In the genomic region with DNA sequence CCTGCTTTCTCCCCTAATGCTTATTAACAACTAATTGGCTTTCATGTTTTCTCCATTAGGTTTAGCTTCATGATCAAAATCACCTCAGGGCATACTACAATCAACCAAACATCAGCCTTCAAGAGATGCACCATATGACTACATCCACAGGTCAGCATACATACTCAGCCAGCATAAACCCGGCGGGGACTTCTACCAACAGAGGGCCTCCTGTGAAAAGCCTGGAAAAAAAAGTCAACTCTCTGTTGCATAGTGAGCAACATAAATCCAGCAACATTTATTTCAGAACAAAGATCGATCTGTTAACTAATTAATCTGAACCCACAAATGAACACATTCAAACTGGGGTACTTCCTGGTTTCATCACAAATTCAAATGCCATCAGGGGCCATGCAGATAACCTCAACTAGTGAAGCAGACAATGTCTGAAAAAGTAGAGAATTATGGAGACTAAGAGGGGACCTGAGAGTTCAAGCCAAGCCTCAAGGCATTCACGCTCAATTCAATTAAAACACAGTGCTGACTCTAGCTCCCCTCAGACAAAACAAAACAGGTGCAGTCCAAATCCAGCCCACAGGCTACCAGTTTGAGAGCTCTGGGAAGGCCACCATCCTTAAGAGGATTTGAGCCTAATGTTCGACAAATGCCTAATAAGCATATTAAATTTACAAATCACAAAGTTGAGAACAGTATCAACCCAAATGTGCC, we compare ENCODE assay signal across 13 cellular contexts.
DNase-seq lines count a peak whose midpoint lies in the region; ATAC-seq and TF ChIP-seq lines count a peak whose summit lies in the region.
"Had no signal": no experiment of that assay in that cellular context is flagged by ENCODE, and none has a peak within 500 bp of the region (broad histone marks: within the 10 kb centered on the region; RNA-seq: fewer than 3 reads in every experiment).

No MANE protein-coding gene starts in this region.

- no peaks in the 10 kb centered on the region for H3K4me1 Mint-ChIP-seq in osteocyte (ENCODE audit: unreplicated experiment)
- H3K4me1 Mint-ChIP-seq: activated naive CD8-positive, alpha-beta T cell treated with anti-CD3 and anti-CD28 coated beads, Interleukin-2, amount 50 U/mL, for 24 hours had no signal

- peaks cover 12% of the 10 kb centered on the region for H3K9me3 Mint-ChIP-seq in osteocyte (ENCODE audit: unreplicated experiment)

- no peak overlapping the region for H3K4me3 Mint-ChIP-seq in osteocyte (ENCODE audit: unreplicated experiment)
- H3K4me3 Mint-ChIP-seq: activated naive CD8-positive, alpha-beta T cell treated with anti-CD3 and anti-CD28 coated beads, Interleukin-2, amount 50 U/mL, for 24 hours; type B pancreatic cell had no signal

- TF ChIP-seq POLR2A in prostate gland (IDR thresholded peaks at IDR 0.05) = no peak

- H3K4me1 ChIP-seq in prostate gland (replicated peaks) = no peaks in the 10 kb centered on the region

- H3K9me3 ChIP-seq in prostate gland = no peaks in the 10 kb centered on the region

- H3K36me3 ChIP-seq in prostate gland = no peaks in the 10 kb centered on the region
- H3K36me3 ChIP-seq: WERI-Rb-1 had no signal

- H3K27me3 Mint-ChIP-seq in osteocyte (ENCODE audit: unreplicated experiment) = no peaks in the 10 kb centered on the region
- H3K27me3 Mint-ChIP-seq: activated naive CD8-positive, alpha-beta T cell treated with anti-CD3 and anti-CD28 coated beads, Interleukin-2, amount 50 U/mL, for 24 hours; type B pancreatic cell had no signal

- H3K27me3 ChIP-seq in prostate gland (replicated peaks; ENCODE audit: insufficient read depth) = no peaks in the 10 kb centered on the region

- no peak overlapping the region for H3K27ac Mint-ChIP-seq in osteocyte (ENCODE audit: unreplicated experiment)
- H3K27ac Mint-ChIP-seq: activated naive CD8-positive, alpha-beta T cell treated with anti-CD3 and anti-CD28 coated beads, Interleukin-2, amount 50 U/mL, for 24 hours; type B pancreatic cell had no signal

- H3K36me3 Mint-ChIP-seq in osteocyte (ENCODE audit: unreplicated experiment) = no peaks in the 10 kb centered on the region

- H3K27ac ChIP-seq in prostate gland = no peak overlapping the region
- H3K27ac ChIP-seq: WERI-Rb-1 had no signal

- no peak overlapping the region for H3K4me3 ChIP-seq in fibroblast of mammary gland (ENCODE audit: control insufficient read depth, low read depth, low read length)
- H3K4me3 ChIP-seq in prostate gland = no peak overlapping the region

- peak; percentile 20 for TF ChIP-seq CTCF in fibroblast of mammary gland (conservative IDR thresholded peaks at IDR 0.05; ENCODE audit: control insufficient read depth, insufficient read depth, low read depth, low read length)
- peak; percentile 30 for TF ChIP-seq CTCF in osteocyte (IDR thresholded peaks at IDR 0.05)
- TF ChIP-seq CTCF in prostate gland (IDR thresholded peaks at IDR 0.05) = no peak

- WGBS in prostate gland = 73% methylated on average over 5 of the region's 5 CpGs

- DNase-seq in ELR (ENCODE audit: low read depth) = peak; percentile 14
- DNase-seq in NCI-H82 treated with DMSO at 0.1 percent for 48 hours (lab: John Stamatoyannopoulos, UW; ENCODE audit: unreplicated experiment) = peak; percentile 61
- no peak for DNase-seq in fibroblast of mammary gland (ENCODE audit: low read depth)
- no peak for DNase-seq in osteocyte (ENCODE audit: extremely low spot score, unreplicated experiment)
- DNase-seq in GOT3 (lab: John Stamatoyannopoulos, UW) = no peak
- DNase-seq in activated gamma-delta T cell (lab: John Stamatoyannopoulos, UW) = no peak
- DNase-seq in prostate gland (ENCODE audit: low spot score) = no peak
- DNase-seq: activated naive CD8-positive, alpha-beta T cell treated with anti-CD3 and anti-CD28 coated beads, Interleukin-2, amount 50 U/mL, for 24 hours; NCI-H1105 treated with DMSO at 0.1 percent for 48 hours; NCI-H774; WERI-Rb-1 had no signal

- intact Hi-C loops in prostate gland (cut with DNase I) = no loop called here

- ATAC-seq in HG02970 (IDR thresholded peaks at IDR 0.05; ENCODE audit: low FRiP score, unreplicated experiment) = no peak
- ATAC-seq: activated naive CD8-positive, alpha-beta T cell treated with anti-CD3 and anti-CD28 coated beads, Interleukin-2, amount 50 U/mL, for 24 hours had no signal

Comparison
In these comparisons a context has a peak if more than half of its experiments do, and no peak if none do; other contexts are left out.
1. DNase-seq: peak in ELR (single experiment) and NCI-H82 treated with DMSO at 0.1 percent for 48 hours (single experiment); none in fibroblast of mammary gland (single experiment), osteocyte (single experiment), GOT3 (single experiment), activated gamma-delta T cell (single experiment) and prostate gland (single experiment).
2. CTCF ChIP-seq: peak in fibroblast of mammary gland (single experiment) and osteocyte (single experiment); none in prostate gland (0 of 4).